In genomic region chr4:97953171-97953570, GRCh38 we compare ENCODE assay signal across 21 cellular contexts.
"Had no signal": no experiment of that assay in that cellular context is flagged by ENCODE, and none has a peak within 500 bp of the region (broad histone marks: within the 10 kb centered on the region; RNA-seq: fewer than 3 reads in every experiment).

No MANE protein-coding gene starts in this region.

- H3K36me3 Mint-ChIP-seq: activated CD8-positive, alpha-beta memory T cell treated with anti-CD3 and anti-CD28 coated beads, Interleukin-2, amount 10 ng/mL, durations not matched to agents 7 days and 5 days had no signal

- H3K27ac Mint-ChIP-seq: activated CD4-positive, alpha-beta T cell treated with anti-CD3 and anti-CD28 coated beads, Interleukin-2, amount 10 ng/mL, durations not matched to agents 7 days and 5 days; activated CD8-positive, alpha-beta memory T cell treated with anti-CD3 and anti-CD28 coated beads, Interleukin-2, amount 10 ng/mL, durations not matched to agents 7 days and 5 days; activated CD8-positive, alpha-beta T cell treated with anti-CD3 and anti-CD28 coated beads for 36 hours; activated naive CD8-positive, alpha-beta T cell treated with anti-CD3 and anti-CD28 coated beads, Interleukin-2, amount 50 U/mL, for 24 hours; memory B cell; nephron; stimulated activated naive CD8-positive, alpha-beta T cell treated with anti-CD3 and anti-CD28 coated beads, Interleukin-15, amount 100 ng/mL, for 72 hours had no signal

- H3K9me3 ChIP-seq: right lobe of liver had no signal

- H3K9ac ChIP-seq: parathyroid adenoma had no signal

- H2AFZ ChIP-seq: parathyroid adenoma had no signal

- H3K4me1 Mint-ChIP-seq: activated CD4-positive, alpha-beta T cell treated with anti-CD3 and anti-CD28 coated beads, Interleukin-2, amount 10 ng/mL, durations not matched to agents 7 days and 5 days; activated CD8-positive, alpha-beta memory T cell treated with anti-CD3 and anti-CD28 coated beads, Interleukin-2, amount 10 ng/mL, durations not matched to agents 7 days and 5 days; activated naive CD8-positive, alpha-beta T cell treated with anti-CD3 and anti-CD28 coated beads, Interleukin-2, amount 50 U/mL, for 24 hours; memory B cell; nephron; stimulated activated naive CD8-positive, alpha-beta T cell treated with anti-CD3 and anti-CD28 coated beads, Interleukin-15, amount 100 ng/mL, for 72 hours had no signal

- DNase-seq: activated CD4-positive, alpha-beta T cell treated with anti-CD3 and anti-CD28 coated beads, Interleukin-2, amount 10 ng/mL, durations not matched to agents 7 days and 5 days; activated CD8-positive, alpha-beta memory T cell treated with anti-CD3 and anti-CD28 coated beads, Interleukin-2, amount 10 ng/mL, durations not matched to agents 7 days and 5 days; activated CD8-positive, alpha-beta T cell treated with anti-CD3 and anti-CD28 coated beads for 36 hours; activated gamma-delta T cell; activated naive CD4-positive, alpha-beta T cell treated with anti-CD3 and anti-CD28 coated beads, Interleukin-2, amount 50 U/mL, for 16 hours; activated naive CD8-positive, alpha-beta T cell treated with anti-CD3 and anti-CD28 coated beads, Interleukin-2, amount 50 U/mL, for 24 hours; activated T-cell treated with anti-CD3 and anti-CD28 coated beads for 4 hours; anterior cingulate cortex; body of pancreas; heart right ventricle; left colon; nucleus accumbens; right lobe of liver; stimulated activated CD4-positive, alpha-beta T cell treated with anti-CD3 and anti-CD28 coated beads, Interleukin-1b, Interleukin-23, amount 100 ng/mL, for 48 hours; stimulated activated naive CD8-positive, alpha-beta T cell treated with anti-CD3 and anti-CD28 coated beads, Interleukin-15, amount 100 ng/mL, for 72 hours had no signal

- H3K27me3 ChIP-seq: body of pancreas, heart right ventricle, right lobe of liver, tibial nerve had no signal

- H3K4me3 ChIP-seq: body of pancreas, heart right ventricle, right lobe of liver, skin epidermis, tibial nerve had no signal

- H3K9me3 Mint-ChIP-seq: activated CD8-positive, alpha-beta T cell treated with anti-CD3 and anti-CD28 coated beads for 36 hours; memory B cell had no signal

- H3K27me3 Mint-ChIP-seq: activated CD4-positive, alpha-beta T cell treated with anti-CD3 and anti-CD28 coated beads, Interleukin-2, amount 10 ng/mL, durations not matched to agents 7 days and 5 days; activated CD8-positive, alpha-beta memory T cell treated with anti-CD3 and anti-CD28 coated beads, Interleukin-2, amount 10 ng/mL, durations not matched to agents 7 days and 5 days; activated CD8-positive, alpha-beta T cell treated with anti-CD3 and anti-CD28 coated beads for 36 hours; activated naive CD8-positive, alpha-beta T cell treated with anti-CD3 and anti-CD28 coated beads, Interleukin-2, amount 50 U/mL, for 24 hours; memory B cell; stimulated activated naive CD8-positive, alpha-beta T cell treated with anti-CD3 and anti-CD28 coated beads, Interleukin-15, amount 100 ng/mL, for 72 hours had no signal

- H3K4me1 ChIP-seq: body of pancreas, heart right ventricle, parathyroid adenoma, right lobe of liver, tibial nerve had no signal

- H3K4me3 Mint-ChIP-seq: activated CD4-positive, alpha-beta T cell treated with anti-CD3 and anti-CD28 coated beads, Interleukin-2, amount 10 ng/mL, durations not matched to agents 7 days and 5 days; activated CD8-positive, alpha-beta memory T cell treated with anti-CD3 and anti-CD28 coated beads, Interleukin-2, amount 10 ng/mL, durations not matched to agents 7 days and 5 days; activated CD8-positive, alpha-beta T cell treated with anti-CD3 and anti-CD28 coated beads for 36 hours; activated naive CD8-positive, alpha-beta T cell treated with anti-CD3 and anti-CD28 coated beads, Interleukin-2, amount 50 U/mL, for 24 hours; memory B cell; nephron; stimulated activated naive CD8-positive, alpha-beta T cell treated with anti-CD3 and anti-CD28 coated beads, Interleukin-15, amount 100 ng/mL, for 72 hours had no signal

- H3K79me2 ChIP-seq: parathyroid adenoma had no signal

- H3K36me3 ChIP-seq: heart right ventricle, right lobe of liver, tibial nerve had no signal

- ATAC-seq: activated CD8-positive, alpha-beta memory T cell treated with anti-CD3 and anti-CD28 coated beads, Interleukin-2, amount 10 ng/mL, durations not matched to agents 7 days and 5 days; activated CD8-positive, alpha-beta T cell treated with anti-CD3 and anti-CD28 coated beads for 36 hours; activated naive CD8-positive, alpha-beta T cell treated with anti-CD3 and anti-CD28 coated beads, Interleukin-2, amount 50 U/mL, for 24 hours; body of pancreas; heart right ventricle; left colon; right lobe of liver; stimulated activated naive CD8-positive, alpha-beta T cell treated with anti-CD3 and anti-CD28 coated beads, Interleukin-15, amount 100 ng/mL, for 72 hours had no signal

- H3K27ac ChIP-seq: body of pancreas, epithelial cell of prostate, heart right ventricle, parathyroid adenoma, right lobe of liver, skin epidermis, tibial nerve had no signal
